In the genomic region with DNA sequence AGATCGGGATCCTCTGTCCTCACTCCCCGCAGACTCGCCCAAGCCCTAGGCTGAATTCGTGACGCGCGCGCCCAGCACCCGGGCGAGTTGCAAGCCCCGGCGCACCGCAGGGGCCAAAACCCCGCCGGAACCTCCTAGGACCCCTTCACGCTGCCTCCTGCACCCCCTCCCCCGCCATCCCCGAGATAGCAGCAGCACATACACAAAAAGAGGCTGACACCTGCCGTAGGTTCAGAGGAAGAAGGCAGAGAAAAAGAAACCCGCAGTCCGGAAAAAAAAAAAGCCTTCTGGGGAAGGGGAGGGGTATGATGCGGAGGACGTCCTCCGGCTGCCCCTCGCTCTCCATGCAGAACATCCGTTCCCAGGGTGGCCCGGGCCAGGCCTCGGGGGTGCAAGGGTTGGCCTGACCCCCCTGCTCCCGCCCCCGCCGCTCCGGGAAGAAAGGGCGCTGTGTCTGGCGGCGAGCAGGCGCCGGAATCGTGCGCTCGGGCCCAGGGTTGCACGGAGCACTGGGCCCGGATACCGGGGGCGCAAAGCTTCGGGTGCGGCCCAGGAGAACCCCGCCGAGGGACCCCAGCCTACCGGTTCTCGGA, we compare ENCODE assay signal across 10 cellular contexts. TPM values are rescaled to one million over a fixed set of nuclear protein-coding genes. Genes with fewer than 3 reads are reported as not detected.
DNase-seq lines count a peak whose midpoint lies in the region; ATAC-seq and TF ChIP-seq lines count a peak whose summit lies in the region.
"Had no signal": no experiment of that assay in that cellular context is flagged by ENCODE, and none has a peak within 500 bp of the region (broad histone marks: within the 10 kb centered on the region; RNA-seq: fewer than 3 reads in every experiment).

No MANE protein-coding gene starts in this region.

- no peaks in the 10 kb centered on the region for H3K36me3 Mint-ChIP-seq in activated CD8-positive, alpha-beta T cell treated with anti-CD3 and anti-CD28 coated beads, Interleukin-2, amount 10 ng/mL, durations not matched to agents 7 days and 5 days (ENCODE audit: low read depth)
- no peaks in the 10 kb centered on the region for H3K36me3 Mint-ChIP-seq in activated CD8-positive, alpha-beta T cell treated with anti-CD3 and anti-CD28 coated beads for 36 hours (ENCODE audit: low read depth)
- H3K36me3 Mint-ChIP-seq in memory B cell (no peaks in the 10 kb centered on the region), type B pancreatic cell (no peaks in the 10 kb centered on the region)

- peaks cover 27% of the 10 kb centered on the region for H3K27me3 Mint-ChIP-seq in activated CD8-positive, alpha-beta T cell treated with anti-CD3 and anti-CD28 coated beads, Interleukin-2, amount 10 ng/mL, durations not matched to agents 7 days and 5 days (ENCODE audit: low read depth)
- H3K27me3 Mint-ChIP-seq in activated CD8-positive, alpha-beta T cell treated with anti-CD3 and anti-CD28 coated beads for 36 hours: peaks cover 25% of the 10 kb centered on the region
- H3K27me3 Mint-ChIP-seq in memory B cell (peaks cover 10% of the 10 kb centered on the region), type B pancreatic cell (peaks cover 37% of the 10 kb centered on the region)

- no peak overlapping the region for H3K27ac Mint-ChIP-seq in activated CD8-positive, alpha-beta T cell treated with anti-CD3 and anti-CD28 coated beads, Interleukin-2, amount 10 ng/mL, durations not matched to agents 7 days and 5 days
- no peak overlapping the region for H3K27ac Mint-ChIP-seq in activated CD8-positive, alpha-beta T cell treated with anti-CD3 and anti-CD28 coated beads for 36 hours
- H3K27ac Mint-ChIP-seq in memory B cell (no peak overlapping the region), type B pancreatic cell (peak overlapping the region; percentile 31)

- CTCF ChIA-PET in activated CD8-positive, alpha-beta T cell treated with anti-CD3 and anti-CD28 coated beads, Interleukin-2, amount 10 ng/mL, durations not matched to agents 7 days and 5 days (lab: Charles Lee): no interaction called here
- CTCF ChIA-PET in activated CD8-positive, alpha-beta T cell treated with anti-CD3 and anti-CD28 coated beads for 36 hours (lab: Charles Lee): no interaction called here

- H3K4me3 Mint-ChIP-seq in activated CD8-positive, alpha-beta T cell treated with anti-CD3 and anti-CD28 coated beads, Interleukin-2, amount 10 ng/mL, durations not matched to agents 7 days and 5 days: peak overlapping the region; percentile 40
- H3K4me3 Mint-ChIP-seq in activated CD8-positive, alpha-beta T cell treated with anti-CD3 and anti-CD28 coated beads for 36 hours: no peak overlapping the region
- H3K4me3 Mint-ChIP-seq in memory B cell (peak overlapping the region; percentile 65), type B pancreatic cell (peak overlapping the region; percentile 96)

- H3K27me3 ChIP-seq in adrenal gland: peaks cover 38% of the 10 kb centered on the region

- DNase-seq in activated CD8-positive, alpha-beta T cell treated with anti-CD3 and anti-CD28 coated beads, Interleukin-2, amount 10 ng/mL, durations not matched to agents 7 days and 5 days: no peak
- DNase-seq in activated CD8-positive, alpha-beta T cell treated with anti-CD3 and anti-CD28 coated beads for 36 hours: no peak
- DNase-seq in coronary artery (ENCODE audit: low spot score) (no peak), memory B cell (ENCODE audit: low spot score in 2 of 2) (no peak), type B pancreatic cell (ENCODE audit: extremely low spot score, unreplicated experiment) (peak; percentile 74), adrenal gland (no peak)
- DNase-seq: HCEC 1CT had no signal

- WGBS in adrenal gland, 4 donors: 0 to 1% (median 1%) methylated on average over 16 to 50 of the region's 50 CpGs

- H3K4me3 ChIP-seq in coronary artery (peak overlapping the region; percentile 68), adrenal gland (peak overlapping the region in 1 of 4 donors; percentile 11)

- H3K36me3 ChIP-seq in adrenal gland (replicated peaks in 1 of 2): no peaks in the 10 kb centered on the region

- H3K27ac ChIP-seq in coronary artery (no peak overlapping the region), adrenal gland (no peak overlapping the region)
- H3K27ac ChIP-seq: C4-2B had no signal

- TF ChIP-seq POLR2A in adrenal gland (IDR thresholded peaks at IDR 0.05): no peak

- H3K4me1 ChIP-seq in adrenal gland (replicated peaks in 1 of 2): no peaks in the 10 kb centered on the region

- TF ChIP-seq CTCF in activated CD8-positive, alpha-beta T cell treated with anti-CD3 and anti-CD28 coated beads for 36 hours (IDR thresholded peaks at IDR 0.05): no peak
- TF ChIP-seq CTCF in coronary artery (IDR thresholded peaks at IDR 0.05) (no peak), type B pancreatic cell (conservative IDR thresholded peaks at IDR 0.05) (peak; percentile 21), adrenal gland (IDR thresholded peaks at IDR 0.05) (no peak)

- no peaks in the 10 kb centered on the region for H3K4me1 Mint-ChIP-seq in activated CD8-positive, alpha-beta T cell treated with anti-CD3 and anti-CD28 coated beads, Interleukin-2, amount 10 ng/mL, durations not matched to agents 7 days and 5 days (ENCODE audit: low read depth)
- H3K4me1 Mint-ChIP-seq in activated CD8-positive, alpha-beta T cell treated with anti-CD3 and anti-CD28 coated beads for 36 hours (ENCODE audit: low read depth): peaks cover 2% of the 10 kb centered on the region
- H3K4me1 Mint-ChIP-seq in memory B cell (peaks cover 8% of the 10 kb centered on the region), type B pancreatic cell (ENCODE audit: unreplicated experiment) (peaks cover 21% of the 10 kb centered on the region)

- intact Hi-C loops in activated CD8-positive, alpha-beta T cell treated with anti-CD3 and anti-CD28 coated beads for 36 hours (cut with micrococcal nuclease): no loop called here
- intact Hi-C loops in adrenal gland (cut with DNase I): no loop called here

- H3K9me3 ChIP-seq in adrenal gland (replicated peaks in 1 of 3): no peaks in the 10 kb centered on the region

- no peak for ATAC-seq in activated CD8-positive, alpha-beta T cell treated with anti-CD3 and anti-CD28 coated beads, Interleukin-2, amount 10 ng/mL, durations not matched to agents 7 days and 5 days
- ATAC-seq in activated CD8-positive, alpha-beta T cell treated with anti-CD3 and anti-CD28 coated beads for 36 hours: no peak
- ATAC-seq in memory B cell (ENCODE audit: low read depth) (no peak), HG02623 (IDR thresholded peaks at IDR 0.05; ENCODE audit: unreplicated experiment) (no peak), HG03565 (IDR thresholded peaks at IDR 0.05; ENCODE audit: unreplicated experiment) (no peak)

- H3K9me3 Mint-ChIP-seq in activated CD8-positive, alpha-beta T cell treated with anti-CD3 and anti-CD28 coated beads, Interleukin-2, amount 10 ng/mL, durations not matched to agents 7 days and 5 days (ENCODE audit: insufficient read depth): no peaks in the 10 kb centered on the region
- no peaks in the 10 kb centered on the region for H3K9me3 Mint-ChIP-seq in activated CD8-positive, alpha-beta T cell treated with anti-CD3 and anti-CD28 coated beads for 36 hours
- no peaks in the 10 kb centered on the region for H3K9me3 Mint-ChIP-seq in memory B cell
- H3K9me3 Mint-ChIP-seq in type B pancreatic cell: no peaks in the 10 kb centered on the region

- POLR2A ChIA-PET in activated CD8-positive, alpha-beta T cell treated with anti-CD3 and anti-CD28 coated beads, Interleukin-2, amount 10 ng/mL, durations not matched to agents 7 days and 5 days (lab: Charles Lee): no interaction called here
- POLR2A ChIA-PET in activated CD8-positive, alpha-beta T cell treated with anti-CD3 and anti-CD28 coated beads for 36 hours (lab: Charles Lee): no interaction called here

RNA-seq across cellular contexts. Expression of gene NLGN4X, which starts 2.5 kb away (rescaled TPM):
- not detected for total RNA-seq in activated CD8-positive, alpha-beta T cell treated with anti-CD3 and anti-CD28 coated beads, Interleukin-2, amount 10 ng/mL, durations not matched to agents 7 days and 5 days
- total RNA-seq in activated CD8-positive, alpha-beta T cell treated with anti-CD3 and anti-CD28 coated beads for 36 hours: not detected
- total RNA-seq in type B pancreatic cell (ENCODE audit: low replicate concordance) (18.1 and 51.5 TPM in 2 replicates), adrenal gland (1 to 10 TPM in 5 of 8 donors, under 1 TPM in 3; 0.52 to 2.8 (median 1.3) TPM)
- polyA plus RNA-seq in adrenal gland: 1 to 10 TPM in 1 of 3 donors, under 1 TPM in 2; 0.16 to 1.5 (median 0.30) TPM
